In genomic region chr1:226664413-226665101, GRCh38 we compare ENCODE assay signal across 10 cellular contexts.
A peak's percentile ranks its signal among the peaks of the same experiment; 100 is the strongest.
DNase-seq lines count a peak whose midpoint lies in the region; ATAC-seq and TF ChIP-seq lines count a peak whose summit lies in the region.
"Had no signal": no experiment of that assay in that cellular context is flagged by ENCODE, and none has a peak within 500 bp of the region (broad histone marks: within the 10 kb centered on the region; RNA-seq: fewer than 3 reads in every experiment).

No MANE protein-coding gene starts in this region.

- no peak overlapping the region for H3K4me2 ChIP-seq in parathyroid adenoma (ENCODE audit: low read length)

- no peaks in the 10 kb centered on the region for H3K27me3 Mint-ChIP-seq in CD4-positive, CD25-positive, alpha-beta regulatory T cell

- H3K27me3 ChIP-seq in CD4-positive, CD25-positive, alpha-beta regulatory T cell (ENCODE audit: control insufficient read depth, insufficient read depth, low read length): no peaks in the 10 kb centered on the region
- H3K27me3 ChIP-seq in SJSA1 (replicated peaks): no peaks in the 10 kb centered on the region
- no peaks in the 10 kb centered on the region for H3K27me3 ChIP-seq in parathyroid adenoma (ENCODE audit: control insufficient read depth, insufficient read depth, low read length)

- H3K4me1 Mint-ChIP-seq in CD4-positive, CD25-positive, alpha-beta regulatory T cell: peaks cover 5 to 77% (median 56%) of the 10 kb centered on the region in 4 donors

- no peak overlapping the region for H3K4me3 ChIP-seq in CD4-positive, CD25-positive, alpha-beta regulatory T cell (ENCODE audit: low read depth, low read length)
- H3K4me3 ChIP-seq in SJSA1 (no peak overlapping the region), fibroblast of villous mesenchyme (ENCODE audit: low read depth, low read length) (no peak overlapping the region), parathyroid adenoma (ENCODE audit: low read depth, low read length) (no peak overlapping the region)
- H3K4me3 ChIP-seq: GM12878 had no signal

- H3K9me3 Mint-ChIP-seq in CD4-positive, CD25-positive, alpha-beta regulatory T cell: no peaks in the 10 kb centered on the region

- H3K4me1 ChIP-seq in CD4-positive, CD25-positive, alpha-beta regulatory T cell (ENCODE audit: control insufficient read depth, insufficient read depth, low read length, poor library complexity, severe bottlenecking): peaks cover 38% of the 10 kb centered on the region
- H3K4me1 ChIP-seq in SJSA1 (replicated peaks) (peaks cover 77% of the 10 kb centered on the region), parathyroid adenoma (no peaks in the 10 kb centered on the region)

- peaks cover 5% of the 10 kb centered on the region for H3K36me3 ChIP-seq in CD4-positive, CD25-positive, alpha-beta regulatory T cell (ENCODE audit: control insufficient read depth, insufficient read depth, low read length)
- H3K36me3 ChIP-seq in SJSA1 (no peaks in the 10 kb centered on the region), parathyroid adenoma (ENCODE audit: control insufficient read depth, insufficient read depth, low read length) (no peaks in the 10 kb centered on the region)

- no peak for DNase-seq in CD4-positive, CD25-positive, alpha-beta regulatory T cell
- DNase-seq in SJSA1 (ENCODE audit: low read depth in 1 of 2, low spot score in 2 of 2) (peak; percentile 88 to 92), fibroblast of villous mesenchyme (ENCODE audit: low read depth) (peak; percentile 81), DMS153 (lab: John Stamatoyannopoulos, UW) (no peak), kidney glomerular epithelial cell (lab: John Stamatoyannopoulos, UW) (no peak), HuH-7.5 (ENCODE audit: low spot score) (no peak), occipital lobe (lab: John Stamatoyannopoulos, UW) (no peak)
- DNase-seq: T1000 had no signal

- ATAC-seq in CD4-positive, CD25-positive, alpha-beta regulatory T cell (ENCODE audit: low read depth in 2 of 2): no peak
- ATAC-seq: GM12878 had no signal

- no peak overlapping the region for H2AFZ ChIP-seq in parathyroid adenoma

- H3K9ac ChIP-seq in parathyroid adenoma: no peak overlapping the region

- peak overlapping the region in 2 of 3 donors; percentile 57 to 98 for H3K27ac Mint-ChIP-seq in CD4-positive, CD25-positive, alpha-beta regulatory T cell

- no peaks in the 10 kb centered on the region for H3K9me3 ChIP-seq in CD4-positive, CD25-positive, alpha-beta regulatory T cell (ENCODE audit: control insufficient read depth in 2 of 2, low read length in 2 of 2)
- H3K9me3 ChIP-seq in SJSA1 (replicated peaks) (no peaks in the 10 kb centered on the region), parathyroid adenoma (ENCODE audit: control insufficient read depth, low read length) (no peaks in the 10 kb centered on the region)

- H3K4me3 Mint-ChIP-seq in CD4-positive, CD25-positive, alpha-beta regulatory T cell: peak overlapping the region; percentile 36 to 83 (median 77)

- TF ChIP-seq CTCF in fibroblast of villous mesenchyme (IDR thresholded peaks at IDR 0.05; ENCODE audit: insufficient read depth, low read depth, low read length): no peak
- no peak for TF ChIP-seq CTCF in parathyroid adenoma (IDR thresholded peaks at IDR 0.05)

- H3K36me3 Mint-ChIP-seq in CD4-positive, CD25-positive, alpha-beta regulatory T cell: peaks cover 24% of the 10 kb centered on the region

- no peak overlapping the region for H3K27ac ChIP-seq in CD4-positive, CD25-positive, alpha-beta regulatory T cell (ENCODE audit: insufficient read depth, low read length, poor library complexity, severe bottlenecking)
- H3K27ac ChIP-seq in SJSA1 (peak overlapping the region; percentile 89), parathyroid adenoma (peak overlapping the region; percentile 71)

- peaks cover 4% of the 10 kb centered on the region for H3K79me2 ChIP-seq in parathyroid adenoma

Comparison
In these comparisons a context has a peak if more than half of its experiments do, and no peak if none do; other contexts are left out.
1. DNase-seq: peak in SJSA1 (2 of 2) and fibroblast of villous mesenchyme (single experiment); none in CD4-positive, CD25-positive, alpha-beta regulatory T cell (0 of 3), DMS153 (single experiment), kidney glomerular epithelial cell (single experiment), HuH-7.5 (single experiment) and occipital lobe (single experiment).